In genomic region chr16:82504811-82505210, GRCh38 we compare ENCODE assay signal across 1 cellular context.
TF ChIP-seq lines count a peak whose summit lies in the region.

No MANE protein-coding gene starts in this region.

TF ChIP-seq in HepG2, 621 proteins besides CTCF, POLR2A, EP300 and RAD21 (continued from another document):
- TF ChIP-seq ZBTB14 (CRISPR knock-in tag; IDR thresholded peaks at IDR 0.05) (no peak), HHEX (CRISPR knock-in tag; IDR thresholded peaks at IDR 0.05) (no peak), ZNF672 (CRISPR knock-in tag; IDR thresholded peaks at IDR 0.05) (no peak), DBP (CRISPR knock-in tag; IDR thresholded peaks at IDR 0.05; ENCODE audit: not compliant biosample characterization) (no peak), HNRNPL (IDR thresholded peaks at IDR 0.05; ENCODE audit: low read depth, low read length) (no peak), SMARCE1 (IDR thresholded peaks at IDR 0.05; ENCODE audit: borderline replicate concordance) (no peak), SKI (IDR thresholded peaks at IDR 0.05; ENCODE audit: partially characterized antibody) (no peak), SMARCC2 (IDR thresholded peaks at IDR 0.05) (no peak), ZNF138 (CRISPR knock-in tag; IDR thresholded peaks at IDR 0.05; ENCODE audit: low read depth) (no peak), NFIB (CRISPR knock-in tag; IDR thresholded peaks at IDR 0.05; ENCODE audit: borderline replicate concordance) (no peak), PAWR (CRISPR knock-in tag; IDR thresholded peaks at IDR 0.05; ENCODE audit: borderline replicate concordance) (no peak), ZSCAN25 (CRISPR knock-in tag; IDR thresholded peaks at IDR 0.05) (no peak), PHF8 (CRISPR knock-in tag; IDR thresholded peaks at IDR 0.05) (no peak)
